In the genomic region with DNA sequence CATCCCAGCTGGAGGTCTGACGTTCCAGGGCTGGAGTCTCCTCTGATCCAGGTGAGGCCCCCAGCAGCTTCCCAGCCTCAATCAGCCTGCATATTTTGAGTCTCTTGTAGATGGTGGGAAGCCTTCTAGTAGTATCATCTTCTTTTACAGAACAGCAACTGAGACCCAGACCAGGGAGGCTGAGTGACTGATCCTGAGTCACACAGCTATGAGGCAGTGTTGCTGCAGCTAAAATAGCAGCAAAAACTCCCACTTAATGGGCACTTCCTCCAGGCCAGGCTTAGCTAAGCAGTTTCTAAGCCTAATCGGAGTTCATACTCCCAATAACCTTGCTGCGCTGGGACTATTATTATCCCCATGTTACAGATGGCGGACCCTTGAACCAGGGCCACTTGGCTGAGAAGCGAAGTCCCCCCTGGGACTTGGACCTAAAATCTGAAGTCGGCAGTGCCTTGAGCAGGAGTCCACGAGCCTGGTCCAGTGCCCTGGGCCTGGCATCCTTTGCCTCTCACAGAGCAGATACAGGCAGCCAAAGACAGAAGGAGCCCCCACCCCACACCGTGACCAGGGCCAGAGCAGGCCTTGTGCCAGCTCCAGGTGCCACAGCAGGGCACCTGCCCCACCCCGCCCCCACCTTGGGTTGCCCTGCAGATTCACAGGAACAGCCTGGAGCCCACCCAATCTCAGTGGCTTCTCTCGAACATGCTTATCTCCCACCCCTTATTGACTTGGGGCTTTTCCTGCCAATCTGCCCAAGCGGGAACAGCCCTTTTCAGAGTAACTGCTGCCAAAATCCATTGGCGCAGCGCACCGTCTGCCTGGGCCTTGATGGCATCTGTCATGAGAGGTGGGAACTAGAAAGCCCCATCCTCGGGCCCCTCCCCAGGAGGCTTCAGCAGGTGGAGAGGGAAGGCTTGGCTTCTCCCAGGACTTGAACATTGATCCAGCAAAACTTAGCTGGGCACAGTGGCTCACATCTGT, we compare ENCODE assay signal across 14 cellular contexts.
DNase-seq lines count a peak whose midpoint lies in the region; ATAC-seq, FAIRE-seq and TF ChIP-seq lines count a peak whose summit lies in the region.
"Had no signal": no experiment of that assay in that cellular context is flagged by ENCODE, and none has a peak within 500 bp of the region (broad histone marks: within the 10 kb centered on the region; RNA-seq: fewer than 3 reads in every experiment).

No MANE protein-coding gene starts in this region.

- H3K27ac Mint-ChIP-seq in natural killer cell treated with Interleukin-12 subunit alpha and Interleukin-12 subunit beta and Interleukin-15 and Interleukin-18, amount 100 ng/mL, for 72 hours, result peak overlapping the region; percentile 35 to 85
- H3K27ac Mint-ChIP-seq in natural killer cell, result no peak overlapping the region
- H3K27ac Mint-ChIP-seq in stimulated activated naive CD8-positive, alpha-beta T cell treated with anti-CD3 and anti-CD28 coated beads, Interleukin-15, amount 100 ng/mL, for 72 hours, result peak overlapping the region; percentile 60 to 66
- H3K27ac Mint-ChIP-seq: activated naive CD4-positive, alpha-beta T cell treated with anti-CD3 and anti-CD28 coated beads, Interleukin-2, amount 50 U/mL, for 24 hours had no signal

- no peaks in the 10 kb centered on the region for H3K9me3 Mint-ChIP-seq in natural killer cell treated with Interleukin-12 subunit alpha and Interleukin-12 subunit beta and Interleukin-15 and Interleukin-18, amount 100 ng/mL, for 72 hours
- no peaks in the 10 kb centered on the region for H3K9me3 Mint-ChIP-seq in natural killer cell
- H3K9me3 Mint-ChIP-seq in stimulated activated naive CD8-positive, alpha-beta T cell treated with anti-CD3 and anti-CD28 coated beads, Interleukin-15, amount 100 ng/mL, for 72 hours, result no peaks in the 10 kb centered on the region
- H3K9me3 Mint-ChIP-seq: activated naive CD4-positive, alpha-beta T cell treated with anti-CD3 and anti-CD28 coated beads, Interleukin-2, amount 50 U/mL, for 24 hours had no signal

- no peak for TF ChIP-seq POLR2A in uterus (IDR thresholded peaks at IDR 0.05)

- no peak overlapping the region for H3K27ac ChIP-seq in uterus
- H3K27ac ChIP-seq: left ventricle myocardium inferior, neutrophil had no signal

- H3K9me3 ChIP-seq in uterus, result no peaks in the 10 kb centered on the region
- H3K9me3 ChIP-seq: left ventricle myocardium inferior, neutrophil had no signal

- DNase-seq in natural killer cell treated with Interleukin-12 subunit alpha and Interleukin-12 subunit beta and Interleukin-15 and Interleukin-18, amount 100 ng/mL, for 72 hours (ENCODE audit: low spot score), result no peak
- no peak for DNase-seq in natural killer cell
- peak; percentile 76 for DNase-seq in NCI-H2171 treated with DMSO at 0.1 percent for 48 hours (lab: John Stamatoyannopoulos, UW)
- DNase-seq in bronchial epithelial cell (ENCODE audit: low read depth), result peak; percentile 68
- no peak for DNase-seq in stimulated activated naive CD8-positive, alpha-beta T cell treated with anti-CD3 and anti-CD28 coated beads, Interleukin-15, amount 100 ng/mL, for 72 hours
- DNase-seq in activated gamma-delta T cell treated with Interleukin-2 at 50 U/mL for 16 hours, result no peak
- no peak for DNase-seq in uterus
- DNase-seq: effector CD8-positive, alpha-beta T cell; GF-D8; left ventricle myocardium inferior; stimulated activated CD4-positive, alpha-beta T cell treated with anti-CD3 and anti-CD28 coated beads, Interleukin-12 subunit alpha, Interleukin-12 subunit beta, amount 100 ng/mL, for 4 hours had no signal

- ATAC-seq in natural killer cell treated with Interleukin-12 subunit alpha and Interleukin-12 subunit beta and Interleukin-15 and Interleukin-18, amount 100 ng/mL, for 72 hours, result peak in 1 of 2 donors; percentile 52
- no peak for ATAC-seq in natural killer cell
- peak; percentile 63 for ATAC-seq in stimulated activated naive CD8-positive, alpha-beta T cell treated with anti-CD3 and anti-CD28 coated beads, Interleukin-15, amount 100 ng/mL, for 72 hours
- no peak for ATAC-seq in GM18520 (IDR thresholded peaks at IDR 0.05; ENCODE audit: unreplicated experiment)

- H3K36me3 Mint-ChIP-seq in natural killer cell treated with Interleukin-12 subunit alpha and Interleukin-12 subunit beta and Interleukin-15 and Interleukin-18, amount 100 ng/mL, for 72 hours, result no peaks in the 10 kb centered on the region
- H3K36me3 Mint-ChIP-seq in natural killer cell, result no peaks in the 10 kb centered on the region
- H3K36me3 Mint-ChIP-seq: activated naive CD4-positive, alpha-beta T cell treated with anti-CD3 and anti-CD28 coated beads, Interleukin-2, amount 50 U/mL, for 24 hours had no signal

- no peak for FAIRE-seq in bronchial epithelial cell (lab: Jason Lieb, UNC)

- H3K27me3 ChIP-seq in bronchial epithelial cell (ENCODE audit: control insufficient read depth, insufficient read depth, low read length) (no peaks in the 10 kb centered on the region), uterus (no peaks in the 10 kb centered on the region)
- H3K27me3 ChIP-seq: neutrophil had no signal

- H3K36me3 ChIP-seq in bronchial epithelial cell (ENCODE audit: control insufficient read depth, insufficient read depth, low read length), result no peaks in the 10 kb centered on the region
- no peaks in the 10 kb centered on the region for H3K36me3 ChIP-seq in uterus
- H3K36me3 ChIP-seq: left ventricle myocardium inferior, neutrophil had no signal

- H3K4me3 Mint-ChIP-seq in natural killer cell treated with Interleukin-12 subunit alpha and Interleukin-12 subunit beta and Interleukin-15 and Interleukin-18, amount 100 ng/mL, for 72 hours, result no peak overlapping the region
- H3K4me3 Mint-ChIP-seq in natural killer cell, result no peak overlapping the region
- no peak overlapping the region for H3K4me3 Mint-ChIP-seq in stimulated activated naive CD8-positive, alpha-beta T cell treated with anti-CD3 and anti-CD28 coated beads, Interleukin-15, amount 100 ng/mL, for 72 hours
- H3K4me3 Mint-ChIP-seq: activated naive CD4-positive, alpha-beta T cell treated with anti-CD3 and anti-CD28 coated beads, Interleukin-2, amount 50 U/mL, for 24 hours had no signal

- TF ChIP-seq CTCF in natural killer cell (IDR thresholded peaks at IDR 0.05), result no peak
- no peak for TF ChIP-seq CTCF in bronchial epithelial cell (IDR thresholded peaks at IDR 0.05; ENCODE audit: insufficient read depth, low read length, severe bottlenecking)
- no peak for TF ChIP-seq CTCF in uterus (IDR thresholded peaks at IDR 0.05)

- H3K4me1 ChIP-seq in uterus, result no peaks in the 10 kb centered on the region
- H3K4me1 ChIP-seq: left ventricle myocardium inferior had no signal

- intact Hi-C loops in natural killer cell (cut with micrococcal nuclease) (no loop called here), uterus (cut with DNase I; ENCODE audit: low total_unique reads) (no loop called here)

- no peak overlapping the region for H3K4me3 ChIP-seq in bronchial epithelial cell (ENCODE audit: low read depth, low read length)
- no peak overlapping the region for H3K4me3 ChIP-seq in uterus
- H3K4me3 ChIP-seq: left ventricle myocardium inferior had no signal

- H3K27me3 Mint-ChIP-seq in natural killer cell treated with Interleukin-12 subunit alpha and Interleukin-12 subunit beta and Interleukin-15 and Interleukin-18, amount 100 ng/mL, for 72 hours, result peaks cover 0 to 4% of the 10 kb centered on the region in 2 donors
- no peaks in the 10 kb centered on the region for H3K27me3 Mint-ChIP-seq in natural killer cell (ENCODE audit: low read depth in 2 of 2)
- no peaks in the 10 kb centered on the region for H3K27me3 Mint-ChIP-seq in stimulated activated naive CD8-positive, alpha-beta T cell treated with anti-CD3 and anti-CD28 coated beads, Interleukin-15, amount 100 ng/mL, for 72 hours
- H3K27me3 Mint-ChIP-seq: activated naive CD4-positive, alpha-beta T cell treated with anti-CD3 and anti-CD28 coated beads, Interleukin-2, amount 50 U/mL, for 24 hours had no signal

- peaks cover 31 to 41% of the 10 kb centered on the region in 2 donors for H3K4me1 Mint-ChIP-seq in natural killer cell treated with Interleukin-12 subunit alpha and Interleukin-12 subunit beta and Interleukin-15 and Interleukin-18, amount 100 ng/mL, for 72 hours (ENCODE audit: low read depth in 2 of 2)
- peaks cover 0 to 6% of the 10 kb centered on the region in 2 donors for H3K4me1 Mint-ChIP-seq in natural killer cell
- H3K4me1 Mint-ChIP-seq in stimulated activated naive CD8-positive, alpha-beta T cell treated with anti-CD3 and anti-CD28 coated beads, Interleukin-15, amount 100 ng/mL, for 72 hours, result peaks cover 41% of the 10 kb centered on the region

Comparison
In these comparisons a context has a peak if more than half of its experiments do, and no peak if none do; other contexts are left out.
1. H3K27ac Mint-ChIP-seq: peak in natural killer cell treated with Interleukin-12 subunit alpha and Interleukin-12 subunit beta and Interleukin-15 and Interleukin-18, amount 100 ng/mL, for 72 hours (2 of 2) and stimulated activated naive CD8-positive, alpha-beta T cell treated with anti-CD3 and anti-CD28 coated beads, Interleukin-15, amount 100 ng/mL, for 72 hours (2 of 2); none in natural killer cell (0 of 2).
2. DNase-seq: peak in NCI-H2171 treated with DMSO at 0.1 percent for 48 hours (single experiment) and bronchial epithelial cell (single experiment); none in natural killer cell treated with Interleukin-12 subunit alpha and Interleukin-12 subunit beta and Interleukin-15 and Interleukin-18, amount 100 ng/mL, for 72 hours (single experiment), natural killer cell (single experiment), stimulated activated naive CD8-positive, alpha-beta T cell treated with anti-CD3 and anti-CD28 coated beads, Interleukin-15, amount 100 ng/mL, for 72 hours (0 of 2), activated gamma-delta T cell treated with Interleukin-2 at 50 U/mL for 16 hours (single experiment) and uterus (0 of 2).